In genomic region chr4:11428701-11429571, GRCh38 we compare ENCODE assay signal across 8 cellular contexts. TPM values are rescaled to one million over a fixed set of nuclear protein-coding genes. Genes with fewer than 3 reads are reported as not detected.
DNase-seq lines count a peak whose midpoint lies in the region; ATAC-seq and TF ChIP-seq lines count a peak whose summit lies in the region.

Gene HS3ST1, minus strand, starts transcription at chr4:11428894. Its CDS starts 28,889 bp downstream, at chr4:11400005.

- TF ChIP-seq POLR2A in heart left ventricle (IDR thresholded peaks at IDR 0.05): no peak

- no peaks in the 10 kb centered on the region for H3K9me3 Mint-ChIP-seq in osteocyte (ENCODE audit: unreplicated experiment)

- ATAC-seq in GM18907 (IDR thresholded peaks at IDR 0.05; ENCODE audit: unreplicated experiment) (peak; percentile 88), HG03108 (IDR thresholded peaks at IDR 0.05; ENCODE audit: unreplicated experiment) (peak; percentile 74), heart left ventricle (peak; percentile 81 to 98 (median 96))

- TF ChIP-seq CTCF in heart left ventricle (IDR thresholded peaks at IDR 0.05) (peak; percentile 48 to 84 (median 64)), osteocyte (IDR thresholded peaks at IDR 0.05) (peak; percentile 50)

- WGBS in heart left ventricle, 4 donors: 1 to 3% (median 1%) methylated on average over 57 to 75 of the region's 75 CpGs
- WGBS in urinary bladder: 2% methylated on average over 75 of the region's 75 CpGs

- peaks cover 0 to 24% (median 12%) of the 10 kb centered on the region in 9 donors for H3K27me3 ChIP-seq in heart left ventricle

- H3K4me3 ChIP-seq in heart left ventricle (peak within 1 kb of the TSS; percentile 32 to 75 (median 64)), urinary bladder (ENCODE audit: low read depth, low read length) (peak within 1 kb of the TSS; percentile 52)

- H3K36me3 Mint-ChIP-seq in osteocyte (ENCODE audit: unreplicated experiment): no peaks in the 10 kb centered on the region

- H3K9me3 ChIP-seq in heart left ventricle: no peaks in the 10 kb centered on the region

- intact Hi-C loops in heart left ventricle (cut with DNase I): loop anchor here in 9 of 10 donors (5.0 to 10.0 kb wide), 9 partner anchors 193 to 874 kb away; no protein-coding TSS in a partner anchor

- peak within 1 kb of the TSS; percentile 38 for H3K4me3 Mint-ChIP-seq in osteocyte (ENCODE audit: unreplicated experiment)

- H3K36me3 ChIP-seq in heart left ventricle (no peaks in the 10 kb centered on the region), urinary bladder (ENCODE audit: insufficient read depth) (no peaks in the 10 kb centered on the region)

- DNase-seq in AG20443 (ENCODE audit: low spot score): peak; percentile 29
- peak; percentile 55 for DNase-seq in NCI-H2227 treated with DMSO at 0.1 percent for 48 hours (lab: John Stamatoyannopoulos, UW)
- peak; percentile 3 for DNase-seq in activated naive CD8-positive, alpha-beta T cell treated with anti-CD3 and anti-CD28 coated beads, Interleukin-2, amount 50 U/mL, for 16 hours (ENCODE audit: low read depth, low spot score)
- DNase-seq in heart left ventricle: peak; percentile 80 to 90 (median 83)
- no peak for DNase-seq in osteocyte (ENCODE audit: extremely low spot score, unreplicated experiment)

- H3K27ac Mint-ChIP-seq in osteocyte (ENCODE audit: unreplicated experiment): no peak within 1 kb of the TSS

- no peaks in the 10 kb centered on the region for H3K4me1 Mint-ChIP-seq in osteocyte (ENCODE audit: unreplicated experiment)

- H3K4me1 ChIP-seq in heart left ventricle (peaks cover 0 to 27% (median 18%) of the 10 kb centered on the region in 12 donors), urinary bladder (ENCODE audit: insufficient read depth) (no peaks in the 10 kb centered on the region)

- H3K27me3 Mint-ChIP-seq in osteocyte (ENCODE audit: unreplicated experiment): peaks cover 63% of the 10 kb centered on the region

- peak within 1 kb of the TSS in 9 of 12 donors; percentile 5 to 55 (median 30) for H3K27ac ChIP-seq in heart left ventricle
- peak within 1 kb of the TSS; percentile 53 for H3K27ac ChIP-seq in urinary bladder (ENCODE audit: low read depth)

RNA-seq across cellular contexts. Expression of gene HS3ST1, which starts in this region (rescaled TPM):
- total RNA-seq in heart left ventricle (1 to 10 TPM in 6 of 9 donors, under 1 TPM in 3; 0.33 to 2.5 (median 1.1) TPM), osteocyte (0.27 TPM in 1 of 2 replicates, not detected in the other), urinary bladder (3.0 TPM)
- polyA plus RNA-seq in heart left ventricle (1 to 10 TPM in 1 of 2 donors, under 1 TPM in 1; 0.30 to 1.5 TPM), urinary bladder (15.8 TPM)
